ENCODE assay signal across 1 cellular context in genomic region chr2:100065029-100065428, GRCh38.
TF ChIP-seq lines count a peak whose summit lies in the region.

No MANE protein-coding gene starts in this region.

TF ChIP-seq in HEK293T, 16 proteins besides CTCF, POLR2A, EP300 and RAD21 (continued from another document):
- TF ChIP-seq PKNOX1 (IDR thresholded peaks at IDR 0.05) (peak; percentile 96), SUZ12 (IDR thresholded peaks at IDR 0.05) (no peak), NFRKB (IDR thresholded peaks at IDR 0.05) (no peak), TARDBP (IDR thresholded peaks at IDR 0.05) (no peak)
